ENCODE assay signal across 18 cellular contexts in the genomic region with DNA sequence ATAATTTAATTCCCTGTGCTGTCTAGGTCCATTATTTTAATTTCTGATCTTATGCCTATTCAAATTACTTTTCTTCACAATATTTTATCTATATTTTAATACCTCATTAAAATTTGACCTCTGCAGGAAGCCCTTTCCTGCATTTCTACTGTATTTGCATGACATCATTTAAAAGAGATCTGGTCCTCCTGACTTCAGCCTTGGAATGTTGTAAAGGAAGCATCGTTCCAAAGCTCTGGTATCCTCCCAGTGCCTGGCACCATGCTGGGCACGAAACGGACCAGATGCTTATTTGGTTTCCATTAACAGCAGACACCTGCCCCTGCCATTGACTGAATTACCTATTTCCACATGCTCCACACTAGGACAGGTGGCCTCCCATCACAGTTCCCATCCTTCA.
DNase-seq lines count a peak whose midpoint lies in the region; ATAC-seq, FAIRE-seq and TF ChIP-seq lines count a peak whose summit lies in the region.
"Had no signal": no experiment of that assay in that cellular context is flagged by ENCODE, and none has a peak within 500 bp of the region (broad histone marks: within the 10 kb centered on the region; RNA-seq: fewer than 3 reads in every experiment).

No MANE protein-coding gene starts in this region.

- no peak overlapping the region for H2AK5ac ChIP-seq in mesendoderm (ENCODE audit: low read length)

- in situ Hi-C loops in HepG2 (cut with HindIII; ENCODE audit: extremely low pct_ligation_motif_present, low pct_unique_long_range_greater_than_20kb): no loop called here

- no peak overlapping the region for H2AFZ ChIP-seq in HepG2 (ENCODE audit: low read length)

- no peak overlapping the region for H3K4me3 ChIP-seq in HepG2 (replicated peaks in 1 of 3; ENCODE audit: insufficient read depth in 1 of 3, low read depth in 2 of 3, low read length in 3 of 3)
- no peak overlapping the region for H3K4me3 ChIP-seq in right lobe of liver
- no peak overlapping the region for H3K4me3 ChIP-seq in mesendoderm (ENCODE audit: low read length)
- H3K4me3 ChIP-seq: MG63 had no signal

- H2BK15ac ChIP-seq in mesendoderm (replicated peaks; ENCODE audit: low read depth): no peak overlapping the region

- H3K27ac Mint-ChIP-seq in activated CD8-positive, alpha-beta memory T cell treated with anti-CD3 and anti-CD28 coated beads, Interleukin-2, amount 10 ng/mL, durations not matched to agents 7 days and 5 days: no peak overlapping the region

- H3K4me1 ChIP-seq in HepG2 (ENCODE audit: insufficient read depth, low read length): no peaks in the 10 kb centered on the region
- H3K4me1 ChIP-seq in right lobe of liver: no peaks in the 10 kb centered on the region
- no peaks in the 10 kb centered on the region for H3K4me1 ChIP-seq in mesendoderm (ENCODE audit: control insufficient read depth, low read depth, low read length)

- no peak overlapping the region for H3K4me3 Mint-ChIP-seq in activated CD8-positive, alpha-beta memory T cell treated with anti-CD3 and anti-CD28 coated beads, Interleukin-2, amount 10 ng/mL, durations not matched to agents 7 days and 5 days

- POLR2A ChIA-PET in HepG2 (lab: Yijun Ruan, JAX): no interaction called here

- H3K9me3 Mint-ChIP-seq in activated CD8-positive, alpha-beta memory T cell treated with anti-CD3 and anti-CD28 coated beads, Interleukin-2, amount 10 ng/mL, durations not matched to agents 7 days and 5 days (ENCODE audit: low read depth): no peaks in the 10 kb centered on the region

- H3K4me2 ChIP-seq in HepG2 (ENCODE audit: low read depth, low read length): no peak overlapping the region
- H3K4me2 ChIP-seq in mesendoderm (ENCODE audit: low read length): no peak overlapping the region

- no peak for TF ChIP-seq RAD21 in HepG2 (CRISPR knock-in tag; IDR thresholded peaks at IDR 0.05)

- H3K79me2 ChIP-seq in HepG2 (ENCODE audit: insufficient read depth, low read length) (no peaks in the 10 kb centered on the region), mesendoderm (ENCODE audit: control insufficient read depth, insufficient read depth, low read length) (no peaks in the 10 kb centered on the region)

- H3K9ac ChIP-seq in HepG2 (ENCODE audit: insufficient read depth, low read depth, low read length): no peak overlapping the region
- no peak overlapping the region for H3K9ac ChIP-seq in mesendoderm (ENCODE audit: low read length)

- H4K20me1 ChIP-seq in HepG2 (ENCODE audit: insufficient read depth, low read length): no peaks in the 10 kb centered on the region

- TF ChIP-seq EP300 in HepG2 (IDR thresholded peaks at IDR 0.05; ENCODE audit: low read depth in 2 of 2, low read length in 2 of 2): no peak
- no peak for TF ChIP-seq EP300 in HepG2 (CRISPR knock-in tag; IDR thresholded peaks at IDR 0.05; ENCODE audit: borderline replicate concordance)

- H2BK5ac ChIP-seq in mesendoderm (ENCODE audit: low read length): no peak overlapping the region

- 32% methylated on average over 3 of the region's 3 CpGs for WGBS in HepG2 (ENCODE audit: low lambda C conversion rate)
- 79% methylated on average over 3 of the region's 3 CpGs for WGBS in right lobe of liver (ENCODE audit: insufficient coverage, low coverage, low lambda C conversion rate, missing lambda C conversion rate)
- no CpG with 5 or more reads among the region's 3 CpGs for WGBS in mesendoderm (ENCODE audit: extremely low coverage, insufficient coverage, low lambda C conversion rate)

- no peaks in the 10 kb centered on the region for H3K79me1 ChIP-seq in mesendoderm (ENCODE audit: low read length)

- no peak overlapping the region for H3K18ac ChIP-seq in mesendoderm (ENCODE audit: low read length)

- BruUV-seq in HepG2 (replicated peaks; lab: Mats Ljungman, UMichigan): no TSS peak

- no peak overlapping the region for H3K4ac ChIP-seq in mesendoderm (ENCODE audit: low read depth, low read length)

- FAIRE-seq in HepG2 (lab: Jason Lieb, UNC): no peak
- FAIRE-seq in GM19239 (lab: Jason Lieb, UNC): no peak

- no peak for ATAC-seq in HepG2
- no peak for ATAC-seq in right lobe of liver
- ATAC-seq in activated CD8-positive, alpha-beta memory T cell treated with anti-CD3 and anti-CD28 coated beads, Interleukin-2, amount 10 ng/mL, durations not matched to agents 7 days and 5 days: no peak
- no peak for ATAC-seq in HG02981 (IDR thresholded peaks at IDR 0.05; ENCODE audit: unreplicated experiment)
- ATAC-seq in GM21717 (IDR thresholded peaks at IDR 0.05; ENCODE audit: unreplicated experiment): no peak

- H2BK120ac ChIP-seq in mesendoderm (ENCODE audit: low read depth, low read length): no peak overlapping the region

- TF ChIP-seq CTCF in HepG2 (CRISPR knock-in tag; IDR thresholded peaks at IDR 0.05) (no peak), right lobe of liver (IDR thresholded peaks at IDR 0.05) (no peak)

- CTCF ChIA-PET in HepG2 (lab: Yijun Ruan, JAX; ENCODE audit: low intra/inter-chr PET ratio, low total read pairs): no interaction called here
- CTCF ChIA-PET in activated CD8-positive, alpha-beta memory T cell treated with anti-CD3 and anti-CD28 coated beads, Interleukin-2, amount 10 ng/mL, durations not matched to agents 7 days and 5 days (lab: Charles Lee): no interaction called here

- TF ChIP-seq POLR2A in HepG2 (IDR thresholded peaks at IDR 0.05; ENCODE audit: insufficient read depth in 1 of 2, low read depth in 2 of 2, low read length in 2 of 2) (no peak), right lobe of liver (IDR thresholded peaks at IDR 0.05) (no peak)

- intact Hi-C loops in HepG2 (cut with micrococcal nuclease; ENCODE audit: unreplicated experiment): no loop called here
- intact Hi-C loops in right lobe of liver (cut with DNase I): no loop called here

- peaks cover 2 to 63% of the 10 kb centered on the region in 2 experiments; a peak in 3 of 5 replicates for H3K27me3 ChIP-seq in HepG2 (ENCODE audit: control insufficient read depth in 1 of 2, insufficient read depth in 2 of 2, low read length in 2 of 2)
- H3K27me3 ChIP-seq in right lobe of liver: no peaks in the 10 kb centered on the region
- H3K27me3 ChIP-seq in mesendoderm (ENCODE audit: insufficient read depth, low read length, poor library complexity): no peaks in the 10 kb centered on the region
- H3K27me3 ChIP-seq: MG63 had no signal

- no peak overlapping the region for H3K56ac ChIP-seq in mesendoderm (ENCODE audit: low read length)

- H3K9me3 ChIP-seq in HepG2 (ENCODE audit: low read length): no peaks in the 10 kb centered on the region
- no peaks in the 10 kb centered on the region for H3K9me3 ChIP-seq in right lobe of liver
- H3K9me3 ChIP-seq: MG63 had no signal

- H3K27ac ChIP-seq in HepG2 (ENCODE audit: extremely low read length, insufficient read depth, low read length) (no peak overlapping the region), right lobe of liver (no peak overlapping the region), mesendoderm (ENCODE audit: low read depth, low read length) (no peak overlapping the region)

- H3K27me3 Mint-ChIP-seq in activated CD8-positive, alpha-beta memory T cell treated with anti-CD3 and anti-CD28 coated beads, Interleukin-2, amount 10 ng/mL, durations not matched to agents 7 days and 5 days: peaks cover 4% of the 10 kb centered on the region

- H4K5ac ChIP-seq in mesendoderm (ENCODE audit: low read length): no peak overlapping the region

- DNase-seq in HepG2 (ENCODE audit: low spot score) (no peak), right lobe of liver (no peak), dermis blood vessel endothelial cell (peak; percentile 23), mesendoderm (peak; percentile 67), GM19239 (ENCODE audit: insufficient read length, low spot score) (no peak)
- DNase-seq in activated CD8-positive, alpha-beta memory T cell treated with anti-CD3 and anti-CD28 coated beads, Interleukin-2, amount 10 ng/mL, durations not matched to agents 7 days and 5 days: no peak
- DNase-seq: C1 segment of cervical spinal cord, H7, Karpas-422, MG63, NCI-H1105, NCI-H1930, NCI-H524 treated with DMSO at 0.1 percent for 48 hours, OCI-M1, RPMI8226, SIG-M5 had no signal

- H3K36me3 ChIP-seq in HepG2 (replicated peaks in 1 of 2; ENCODE audit: control insufficient read depth in 1 of 2, insufficient read depth in 2 of 2, low read length in 2 of 2) (no peaks in the 10 kb centered on the region), right lobe of liver (no peaks in the 10 kb centered on the region), mesendoderm (ENCODE audit: control insufficient read depth, insufficient read depth, low read length) (no peaks in the 10 kb centered on the region)
- H3K36me3 ChIP-seq: MG63 had no signal

- no peaks in the 10 kb centered on the region for H3K36me3 Mint-ChIP-seq in activated CD8-positive, alpha-beta memory T cell treated with anti-CD3 and anti-CD28 coated beads, Interleukin-2, amount 10 ng/mL, durations not matched to agents 7 days and 5 days

- no peak overlapping the region for H3K23ac ChIP-seq in mesendoderm (ENCODE audit: low read length)

- H4K8ac ChIP-seq in mesendoderm (ENCODE audit: low read depth, low read length): no peak overlapping the region

- H3K4me1 Mint-ChIP-seq in activated CD8-positive, alpha-beta memory T cell treated with anti-CD3 and anti-CD28 coated beads, Interleukin-2, amount 10 ng/mL, durations not matched to agents 7 days and 5 days: no peaks in the 10 kb centered on the region

TF ChIP-seq in HepG2, 621 proteins besides CTCF, POLR2A, EP300 and RAD21 (continues in another document):
- TF ChIP-seq, protein P1, sequence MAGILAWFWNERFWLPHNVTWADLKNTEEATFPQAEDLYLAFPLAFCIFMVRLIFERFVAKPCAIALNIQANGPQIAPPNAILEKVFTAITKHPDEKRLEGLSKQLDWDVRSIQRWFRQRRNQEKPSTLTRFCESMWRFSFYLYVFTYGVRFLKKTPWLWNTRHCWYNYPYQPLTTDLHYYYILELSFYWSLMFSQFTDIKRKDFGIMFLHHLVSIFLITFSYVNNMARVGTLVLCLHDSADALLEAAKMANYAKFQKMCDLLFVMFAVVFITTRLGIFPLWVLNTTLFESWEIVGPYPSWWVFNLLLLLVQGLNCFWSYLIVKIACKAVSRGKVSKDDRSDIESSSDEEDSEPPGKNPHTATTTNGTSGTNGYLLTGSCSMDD (CRISPR knock-in tag; IDR thresholded peaks at IDR 0.05): no peak
- TF ChIP-seq HMG20A (CRISPR knock-in tag; IDR thresholded peaks at IDR 0.05; ENCODE audit: borderline replicate concordance): no peak
- TF ChIP-seq ZNF367 (CRISPR knock-in tag; IDR thresholded peaks at IDR 0.05; ENCODE audit: borderline replicate concordance): no peak
- no peak for TF ChIP-seq ZNF513 (CRISPR knock-in tag; conservative IDR thresholded peaks at IDR 0.05)

Comparison
In these comparisons a context has a peak if more than half of its experiments do, and no peak if none do; other contexts are left out.
1. DNase-seq: peak in dermis blood vessel endothelial cell (single experiment) and mesendoderm (single experiment); none in HepG2 (single experiment), right lobe of liver (0 of 3), GM19239 (single experiment) and activated CD8-positive, alpha-beta memory T cell treated with anti-CD3 and anti-CD28 coated beads, Interleukin-2, amount 10 ng/mL, durations not matched to agents 7 days and 5 days (single experiment).